Comparison of ENCODE assay signal across 11 cellular contexts in genomic region chr14:68633131-68633991, GRCh38.
DNase-seq lines count a peak whose midpoint lies in the region; ATAC-seq, FAIRE-seq and TF ChIP-seq lines count a peak whose summit lies in the region.
"Had no signal": no experiment of that assay in that cellular context is flagged by ENCODE, and none has a peak within 500 bp of the region (broad histone marks: within the 10 kb centered on the region; RNA-seq: fewer than 3 reads in every experiment).

No MANE protein-coding gene starts in this region.

- H3K4me1 Mint-ChIP-seq in immature natural killer cell: peaks cover 9% of the 10 kb centered on the region in 2 donors

- peaks cover 11 to 41% of the 10 kb centered on the region in 2 donors for H3K4me1 ChIP-seq in breast epithelium
- H3K4me1 ChIP-seq: HAP-1 had no signal

- H3K9me3 ChIP-seq in breast epithelium: no peaks in the 10 kb centered on the region
- H3K9me3 ChIP-seq: ascending aorta, HAP-1 had no signal

- H3K36me3 ChIP-seq in breast epithelium: no peaks in the 10 kb centered on the region
- H3K36me3 ChIP-seq: ascending aorta, HAP-1 had no signal

- H3K27me3 Mint-ChIP-seq in immature natural killer cell (ENCODE audit: low read depth in 3 of 3): peaks cover 2% of the 10 kb centered on the region in 3 donors

- no peak for FAIRE-seq in RCC 7860 (lab: Jason Lieb, UNC)
- FAIRE-seq: TTC549 had no signal

- H3K4me3 ChIP-seq in breast epithelium (peak overlapping the region in 1 of 3 donors; percentile 45), skeletal muscle cell (ENCODE audit: low read depth, low read length) (no peak overlapping the region)
- H3K4me3 ChIP-seq: ascending aorta, HAP-1 had no signal

- no peak for TF ChIP-seq POLR2A in breast epithelium (IDR thresholded peaks at IDR 0.05)

- no peak overlapping the region for H3K27ac Mint-ChIP-seq in immature natural killer cell

- intact Hi-C loops in breast epithelium (cut with DNase I; ENCODE audit: low total_unique reads): no loop called here

- H3K27ac ChIP-seq in breast epithelium: peak overlapping the region; percentile 92 to 95

- H3K27me3 ChIP-seq in breast epithelium: no peaks in the 10 kb centered on the region
- H3K27me3 ChIP-seq: ascending aorta had no signal

- ATAC-seq in GM18868 (IDR thresholded peaks at IDR 0.05; ENCODE audit: unreplicated experiment): peak; percentile 45
- no peak for ATAC-seq in HG02763 (IDR thresholded peaks at IDR 0.05; ENCODE audit: unreplicated experiment)
- no peak for ATAC-seq in GM18517 (IDR thresholded peaks at IDR 0.05; ENCODE audit: unreplicated experiment)

- DNase-seq in breast epithelium (ENCODE audit: low spot score in 2 of 2) (peak in 1 of 2 donors; percentile 91), hypothalamus (lab: John Stamatoyannopoulos, UW) (peak in 45 of 51 donors; percentile 28 to 89 (median 62)), skeletal muscle cell (ENCODE audit: low read depth) (peak; percentile 78), immature natural killer cell (no peak), RCC 7860 (ENCODE audit: low spot score) (no peak)

- no peak overlapping the region for H3K4me3 Mint-ChIP-seq in immature natural killer cell

- TF ChIP-seq CTCF in breast epithelium (IDR thresholded peaks at IDR 0.05): no peak

- peaks cover 0 to 3% (median 0%) of the 10 kb centered on the region in 6 donors for H3K9me3 Mint-ChIP-seq in immature natural killer cell

- H3K36me3 Mint-ChIP-seq in immature natural killer cell: no peaks in the 10 kb centered on the region

Comparison
In these comparisons a context has a peak if more than half of its experiments do, and no peak if none do; other contexts are left out.
1. DNase-seq: peak in hypothalamus (45 of 51) and skeletal muscle cell (single experiment); none in immature natural killer cell (0 of 3) and RCC 7860 (single experiment).